21 cellular contexts compared by ENCODE assay signal in genomic region chr12:113061061-113061694, GRCh38. TPM values are rescaled to one million over a fixed set of nuclear protein-coding genes. Genes with fewer than 3 reads are reported as not detected.
DNase-seq lines count a peak whose midpoint lies in the region; ATAC-seq, FAIRE-seq and TF ChIP-seq lines count a peak whose summit lies in the region.
"Had no signal": no experiment of that assay in that cellular context is flagged by ENCODE, and none has a peak within 500 bp of the region (broad histone marks: within the 10 kb centered on the region; RNA-seq: fewer than 3 reads in every experiment).

No MANE protein-coding gene starts in this region.

- no peak overlapping the region for H3K27ac Mint-ChIP-seq in activated T-helper 1 cell treated with anti-CD3 and anti-CD28 coated beads, Interleukin-12 subunit alpha, Interleukin-12 subunit beta, Interleukin-2, Interleukin-4 antibody, amounts not matched to agents 30 ng/mL and 10 ng/mL and 1 ng/mL, durations not matched to agents 14 hours and 24 hours and 36 hours
- H3K27ac Mint-ChIP-seq: activated naive CD4-positive, alpha-beta T cell treated with anti-CD3 and anti-CD28 coated beads, Interleukin-2, amount 50 U/mL, for 72 hours; WTC11 had no signal

- WGBS in K562 (ENCODE audit: insufficient coverage, low coverage, missing lambda C conversion rate), result 2% methylated on average over 10 of the region's 10 CpGs

- peaks cover 5% of the 10 kb centered on the region for H3K27me3 Mint-ChIP-seq in activated T-helper 1 cell treated with anti-CD3 and anti-CD28 coated beads, Interleukin-12 subunit alpha, Interleukin-12 subunit beta, Interleukin-2, Interleukin-4 antibody, amounts not matched to agents 30 ng/mL and 10 ng/mL and 1 ng/mL, durations not matched to agents 14 hours and 24 hours and 36 hours (ENCODE audit: insufficient read depth)

- ATAC-seq in DND-41 (ENCODE audit: insufficient read depth, low read depth), result no peak
- ATAC-seq in K562, result no peak
- no peak for ATAC-seq in lower lobe of right lung
- ATAC-seq: activated naive CD4-positive, alpha-beta T cell treated with anti-CD3 and anti-CD28 coated beads, Interleukin-2, amount 50 U/mL, for 72 hours; activated T-cell treated with anti-CD3 and anti-CD28 coated beads, Interleukin-2, amount 50 U/mL, for 4 hours; left cardiac atrium; psoas muscle; WTC11 had no signal

- no peaks in the 10 kb centered on the region for H3K9me3 ChIP-seq in BLaER1 treated with 17β-estradiol and CSF1 and Interleukin-3, amounts not matched to agents 10 nM and 100 nM (replicated peaks in 1 of 11)
- no peaks in the 10 kb centered on the region for H3K9me3 ChIP-seq in DND-41 (ENCODE audit: insufficient read depth, low read length, severe bottlenecking)
- no peaks in the 10 kb centered on the region for H3K9me3 ChIP-seq in K562 (replicated peaks; ENCODE audit: control insufficient read depth, insufficient read depth, low read depth, low read length)
- H3K9me3 ChIP-seq in lower lobe of right lung, result no peaks in the 10 kb centered on the region
- H3K9me3 ChIP-seq: esophagus squamous epithelium, psoas muscle had no signal

- H3K9me3 Mint-ChIP-seq in activated T-helper 1 cell treated with anti-CD3 and anti-CD28 coated beads, Interleukin-12 subunit alpha, Interleukin-12 subunit beta, Interleukin-2, Interleukin-4 antibody, amounts not matched to agents 30 ng/mL and 10 ng/mL and 1 ng/mL, durations not matched to agents 14 hours and 24 hours and 36 hours, result no peaks in the 10 kb centered on the region
- H3K9me3 Mint-ChIP-seq: activated naive CD4-positive, alpha-beta T cell treated with anti-CD3 and anti-CD28 coated beads, Interleukin-2, amount 50 U/mL, for 72 hours; activated T-cell treated with anti-CD3 and anti-CD28 coated beads, Interleukin-2, amount 50 U/mL, for 4 hours; WTC11 had no signal

- no peak for TF ChIP-seq POLR2A in K562 (conservative IDR thresholded peaks at IDR 0.05)

- in situ Hi-C loops in K562 (cut with MboI), result no loop called here

- H3K36me3 ChIP-seq in BLaER1 treated with 17β-estradiol and CSF1 and Interleukin-3, amounts not matched to agents 10 nM and 100 nM, result no peaks in the 10 kb centered on the region
- H3K36me3 ChIP-seq in DND-41 (ENCODE audit: insufficient read depth, low read length) (peaks cover 89% of the 10 kb centered on the region), K562 (ENCODE audit: control insufficient read depth, insufficient read depth, low read length) (no peaks in the 10 kb centered on the region), lower lobe of right lung (no peaks in the 10 kb centered on the region)
- H3K36me3 ChIP-seq: esophagus squamous epithelium had no signal

- H3K79me2 ChIP-seq in DND-41 (ENCODE audit: insufficient read depth, low read length) (peaks cover 100% of the 10 kb centered on the region), K562 (ENCODE audit: control insufficient read depth, insufficient read depth, low read length) (no peaks in the 10 kb centered on the region)

- no peak for FAIRE-seq in K562 (lab: Jason Lieb, UNC)
- FAIRE-seq: astrocyte had no signal

- no TSS peak for BruUV-seq in K562 (replicated peaks; lab: Mats Ljungman, UMichigan)

- H3K4me3 Mint-ChIP-seq in activated T-helper 1 cell treated with anti-CD3 and anti-CD28 coated beads, Interleukin-12 subunit alpha, Interleukin-12 subunit beta, Interleukin-2, Interleukin-4 antibody, amounts not matched to agents 30 ng/mL and 10 ng/mL and 1 ng/mL, durations not matched to agents 14 hours and 24 hours and 36 hours, result no peak overlapping the region
- H3K4me3 Mint-ChIP-seq: activated T-cell treated with anti-CD3 and anti-CD28 coated beads, Interleukin-2, amount 50 U/mL, for 4 hours; WTC11 had no signal

- no peak for TF ChIP-seq RAD21 in K562 (CRISPR knock-in tag; conservative IDR thresholded peaks at IDR 0.05 in 1 of 2, IDR thresholded peaks at IDR 0.05 in 1 of 2)

- intact Hi-C loops in K562 (cut with micrococcal nuclease), result no loop called here
- intact Hi-C loops in lower lobe of right lung (cut with DNase I), result no loop called here
- intact Hi-C loops in activated T-helper 1 cell treated with anti-CD3 and anti-CD28 coated beads, Interleukin-12 subunit alpha, Interleukin-12 subunit beta, Interleukin-2, Interleukin-4 antibody, amounts not matched to agents 30 ng/mL and 10 ng/mL and 1 ng/mL, durations not matched to agents 14 hours and 24 hours and 36 hours (cut with micrococcal nuclease), result no loop called here

- CTCF ChIA-PET in K562 (lab: Yijun Ruan, JAX; ENCODE audit: low intra/inter-chr PET ratio), result no interaction called here

- H3K4me2 ChIP-seq in BLaER1 treated with 17β-estradiol and CSF1 and Interleukin-3, amounts not matched to agents 10 nM and 100 nM, result peak overlapping the region; percentile 7 to 98 (median 90); a peak in 19 of 22 replicates
- peak overlapping the region; percentile 82 for H3K4me2 ChIP-seq in DND-41 (ENCODE audit: insufficient read depth, low read length)
- H3K4me2 ChIP-seq in K562 (ENCODE audit: insufficient read depth, low read length), result no peak overlapping the region

- peak overlapping the region in 1 of 11 experiments; percentile 24; a peak in 1 of 22 replicates for H3K27ac ChIP-seq in BLaER1 treated with 17β-estradiol and CSF1 and Interleukin-3, amounts not matched to agents 10 nM and 100 nM
- H3K27ac ChIP-seq in DND-41 (ENCODE audit: low read length) (peak overlapping the region; percentile 93), K562 (ENCODE audit: extremely low read depth, low read depth, low read length) (no peak overlapping the region), lower lobe of right lung (no peak overlapping the region)
- H3K27ac ChIP-seq: esophagus squamous epithelium, psoas muscle, skin epidermis had no signal

- H3K9me1 ChIP-seq in K562 (ENCODE audit: control insufficient read depth, insufficient read depth, low read length), result no peaks in the 10 kb centered on the region

- POLR2A ChIA-PET in K562 (lab: Yijun Ruan, JAX), result no interaction called here

- no peaks in the 10 kb centered on the region for H3K36me3 Mint-ChIP-seq in activated T-helper 1 cell treated with anti-CD3 and anti-CD28 coated beads, Interleukin-12 subunit alpha, Interleukin-12 subunit beta, Interleukin-2, Interleukin-4 antibody, amounts not matched to agents 30 ng/mL and 10 ng/mL and 1 ng/mL, durations not matched to agents 14 hours and 24 hours and 36 hours (ENCODE audit: low read depth)
- H3K36me3 Mint-ChIP-seq: activated naive CD4-positive, alpha-beta T cell treated with anti-CD3 and anti-CD28 coated beads, Interleukin-2, amount 50 U/mL, for 72 hours; WTC11 had no signal

- peaks cover 3 to 19% (median 10%) of the 10 kb centered on the region in 11 experiments; a peak in 14 of 22 replicates for H3K27me3 ChIP-seq in BLaER1 treated with 17β-estradiol and CSF1 and Interleukin-3, amounts not matched to agents 10 nM and 100 nM
- no peaks in the 10 kb centered on the region for H3K27me3 ChIP-seq in DND-41 (ENCODE audit: insufficient read depth, low read length, poor library complexity)
- H3K27me3 ChIP-seq in K562 (ENCODE audit: control insufficient read depth in 2 of 2, insufficient read depth in 2 of 2, low read length in 2 of 2), result peaks cover 6 to 47% of the 10 kb centered on the region in 2 experiments; a peak in 3 of 5 replicates
- peaks cover 62% of the 10 kb centered on the region for H3K27me3 ChIP-seq in lower lobe of right lung (ENCODE audit: low read depth)

- 0 out of 22 replicates have a peak overlapping the region, but pooled peaks of 1 of the 11 experiments have one; percentile 25 for H3K9ac ChIP-seq in BLaER1 treated with 17β-estradiol and CSF1 and Interleukin-3, amounts not matched to agents 10 nM and 100 nM
- peak overlapping the region; percentile 86 for H3K9ac ChIP-seq in DND-41 (ENCODE audit: low read depth, low read length)
- no peak overlapping the region for H3K9ac ChIP-seq in K562 (ENCODE audit: insufficient read depth in 1 of 2, low read depth in 2 of 2, low read length in 2 of 2)

- peaks cover 18 to 70% (median 53%) of the 10 kb centered on the region in 11 experiments; a peak in 21 of 22 replicates for H4K20me1 ChIP-seq in BLaER1 treated with 17β-estradiol and CSF1 and Interleukin-3, amounts not matched to agents 10 nM and 100 nM
- H4K20me1 ChIP-seq in DND-41 (ENCODE audit: insufficient read depth, low read length) (peaks cover 78% of the 10 kb centered on the region), K562 (replicated peaks; ENCODE audit: control insufficient read depth, insufficient read depth, low read length) (peaks cover 6% of the 10 kb centered on the region)

- peak; percentile 62 for DNase-seq in DND-41
- peak; percentile 52 for DNase-seq in NCI-H2171 (lab: John Stamatoyannopoulos, UW)
- no peak for DNase-seq in K562 (ENCODE audit: extremely low read depth in 1 of 4, low spot score in 3 of 4)
- DNase-seq in RPMI8226, result no peak
- DNase-seq in lower lobe of right lung, result no peak
- no peak for DNase-seq in activated T-helper 1 cell treated with anti-CD3 and anti-CD28 coated beads, Interleukin-12 subunit alpha, Interleukin-12 subunit beta, Interleukin-2, Interleukin-4 antibody, amounts not matched to agents 30 ng/mL and 10 ng/mL and 1 ng/mL, durations not matched to agents 14 hours and 24 hours and 36 hours (ENCODE audit: low spot score)
- DNase-seq in activated CD4-positive, alpha-beta T cell treated with anti-CD3 and anti-CD28 coated beads, Interleukin-2, amount 50 U/mL, for 1 hour, result no peak
- DNase-seq: activated T-cell treated with anti-CD3 and anti-CD28 coated beads, Interleukin-2, amount 50 U/mL, for 4 hours; cerebellar nuclear complex; effector CD8-positive, alpha-beta T cell; esophagus squamous epithelium; left cardiac atrium; NCI-H345; stimulated activated CD4-positive, alpha-beta T cell treated with anti-CD3 and anti-CD28 coated beads, Interleukin-4, amount 100 ng/mL, for 24 hours had no signal

- TF ChIP-seq CTCF in DND-41 (IDR thresholded peaks at IDR 0.05; ENCODE audit: borderline replicate concordance, extremely low read depth, low read length, poor library complexity, severe bottlenecking), result peak; percentile 6
- no peak for TF ChIP-seq CTCF in K562 (IDR thresholded peaks at IDR 0.05 in 2 of 3, conservative IDR thresholded peaks at IDR 0.05 in 1 of 3; ENCODE audit: insufficient read depth in 2 of 3, low read depth in 1 of 3, low read length in 3 of 3)
- no peak for TF ChIP-seq CTCF in lower lobe of right lung (IDR thresholded peaks at IDR 0.05)

- no peak overlapping the region for H2AFZ ChIP-seq in DND-41 (ENCODE audit: low read depth, low read length)
- H2AFZ ChIP-seq in K562 (ENCODE audit: low read depth, low read length), result no peak overlapping the region

- no peak overlapping the region for H3K4me3 ChIP-seq in BLaER1 treated with 17β-estradiol and CSF1 and Interleukin-3, amounts not matched to agents 10 nM and 100 nM
- H3K4me3 ChIP-seq in DND-41 (ENCODE audit: low read depth in 1 of 2, low read length in 2 of 2) (peak overlapping the region; percentile 74 to 84; a peak in 3 of 4 replicates), K562 (no peak overlapping the region), lower lobe of right lung (no peak overlapping the region)
- H3K4me3 ChIP-seq: esophagus squamous epithelium, psoas muscle, skin epidermis had no signal

- peaks cover 55 to 91% (median 84%) of the 10 kb centered on the region in 10 experiments for H3K4me1 ChIP-seq in BLaER1 treated with 17β-estradiol and CSF1 and Interleukin-3, amounts not matched to agents 10 nM and 100 nM
- H3K4me1 ChIP-seq in DND-41 (ENCODE audit: insufficient read depth, low read length), result peaks cover 86% of the 10 kb centered on the region
- H3K4me1 ChIP-seq in K562 (replicated peaks in 1 of 2; ENCODE audit: control insufficient read depth in 2 of 2, insufficient read depth in 2 of 2, low read length in 2 of 2), result peaks cover 0 to 18% of the 10 kb centered on the region in 2 experiments; a peak in 1 of 5 replicates
- peaks cover 10% of the 10 kb centered on the region for H3K4me1 ChIP-seq in lower lobe of right lung
- H3K4me1 ChIP-seq: psoas muscle had no signal

- no peaks in the 10 kb centered on the region for H3K4me1 Mint-ChIP-seq in activated T-helper 1 cell treated with anti-CD3 and anti-CD28 coated beads, Interleukin-12 subunit alpha, Interleukin-12 subunit beta, Interleukin-2, Interleukin-4 antibody, amounts not matched to agents 30 ng/mL and 10 ng/mL and 1 ng/mL, durations not matched to agents 14 hours and 24 hours and 36 hours (ENCODE audit: low read depth)

- no peak for TF ChIP-seq EP300 in K562 (IDR thresholded peaks at IDR 0.05; ENCODE audit: low read length)

RNA-seq across cellular contexts. Expression of gene DTX1, which starts 4.6 kb away (rescaled TPM):
- total RNA-seq in K562 (2011; cell fraction: chromatin; rRNA removed; ENCODE audit: low replicate concordance), result not detected in 2 replicates
- total RNA-seq in K562 (2011; cell fraction: nucleolus; rRNA removed), result not detected in 2 replicates
- total RNA-seq in K562 (2011; cell fraction: nucleoplasm; rRNA removed), result not detected in 2 replicates
- not detected in 2 replicates for total RNA-seq in K562 (2014; rRNA removed)
- total RNA-seq in K562 (2014; rRNA removed; fragmentation: Illumina TruSeq; extraction: Trizol), result not detected in 2 replicates
- not detected in 2 replicates for total RNA-seq in K562 (2015; rRNA removed; fragmentation: Illumina TruSeq; extraction: Trizol)
- not detected in 2 replicates for total RNA-seq in K562 (2021)
- polyA plus RNA-seq in K562 (2011; rRNA removed), result not detected in 2 replicates
- not detected in 2 replicates for polyA plus RNA-seq in K562 (2011; cell fraction: cytosol; rRNA removed)
- not detected in 2 replicates for polyA plus RNA-seq in K562 (2011; cell fraction: nucleus; rRNA removed)
- not detected in 2 replicates for polyA plus RNA-seq in K562 (2012)
- polyA plus RNA-seq in K562 (2014; fragmentation: Illumina TruSeq; extraction: Trizol), result not detected in 2 replicates
- polyA plus RNA-seq in K562 (2014; fragmentation: Nextera tagmentation; extraction: Ambion mirVana), result not detected
- not detected in 2 replicates for polyA plus RNA-seq in K562 (2014; rRNA removed)
- not detected in 2 replicates for polyA minus RNA-seq in K562 (2011; rRNA and poly(A)+ RNA removed)
- polyA minus RNA-seq in K562 (2011; cell fraction: cytosol; rRNA and poly(A)+ RNA removed), result not detected in 2 replicates
- polyA minus RNA-seq in K562 (2011; cell fraction: nucleus; rRNA and poly(A)+ RNA removed), result not detected in 2 replicates
- 6.8 TPM for total RNA-seq in lower lobe of right lung
- total RNA-seq in activated T-helper 1 cell treated with anti-CD3 and anti-CD28 coated beads, Interleukin-12 subunit alpha, Interleukin-12 subunit beta, Interleukin-2, Interleukin-4 antibody, amounts not matched to agents 30 ng/mL and 10 ng/mL and 1 ng/mL, durations not matched to agents 14 hours and 24 hours and 36 hours, result 0.29 TPM in 2 replicates
- polyA plus RNA-seq: BJ had no signal

Comparison
In these comparisons a context has a peak if more than half of its experiments do, and no peak if none do; other contexts are left out.
1. H3K4me3 ChIP-seq: peak in DND-41 (2 of 2); none in BLaER1 treated with 17β-estradiol and CSF1 and Interleukin-3, amounts not matched to agents 10 nM and 100 nM (0 of 10), K562 (single experiment) and lower lobe of right lung (single experiment).
2. DNase-seq: peak in DND-41 (single experiment) and NCI-H2171 (single experiment); none in K562 (0 of 4), RPMI8226 (single experiment), lower lobe of right lung (single experiment), activated T-helper 1 cell treated with anti-CD3 and anti-CD28 coated beads, Interleukin-12 subunit alpha, Interleukin-12 subunit beta, Interleukin-2, Interleukin-4 antibody, amounts not matched to agents 30 ng/mL and 10 ng/mL and 1 ng/mL, durations not matched to agents 14 hours and 24 hours and 36 hours (single experiment) and activated CD4-positive, alpha-beta T cell treated with anti-CD3 and anti-CD28 coated beads, Interleukin-2, amount 50 U/mL, for 1 hour (single experiment).